In genomic region chr1:221105578-221105977, GRCh38 we compare ENCODE assay signal across 23 cellular contexts.
"Had no signal": no experiment of that assay in that cellular context is flagged by ENCODE, and none has a peak within 500 bp of the region (broad histone marks: within the 10 kb centered on the region; RNA-seq: fewer than 3 reads in every experiment).

No MANE protein-coding gene starts in this region.

- H3K27me3 Mint-ChIP-seq: activated CD4-positive, alpha-beta memory T cell treated with anti-CD3 and anti-CD28 coated beads, Interleukin-2, amount 10 ng/mL, durations not matched to agents 7 days and 5 days; activated naive CD4-positive, alpha-beta T cell treated with anti-CD3 and anti-CD28 coated beads, Interleukin-2, amount 10 ng/mL, durations not matched to agents 7 days and 5 days; activated T-helper 17 cell treated with anti-CD3 and anti-CD28 coated beads, Interleukin-2, amount 50 U/mL, for 72 hours; T-helper 17 cell had no signal

- H3K4me1 Mint-ChIP-seq: activated CD4-positive, alpha-beta memory T cell treated with anti-CD3 and anti-CD28 coated beads, Interleukin-2, amount 10 ng/mL, durations not matched to agents 7 days and 5 days; activated naive CD4-positive, alpha-beta T cell treated with anti-CD3 and anti-CD28 coated beads, Interleukin-2, amount 10 ng/mL, durations not matched to agents 7 days and 5 days; activated naive CD8-positive, alpha-beta T cell treated with anti-CD3 and anti-CD28 coated beads for 36 hours; activated T-helper 17 cell treated with anti-CD3 and anti-CD28 coated beads, Interleukin-2, amount 50 U/mL, for 72 hours; T-helper 17 cell had no signal

- H3K36me3 Mint-ChIP-seq: activated naive CD4-positive, alpha-beta T cell treated with anti-CD3 and anti-CD28 coated beads, Interleukin-2, amount 10 ng/mL, durations not matched to agents 7 days and 5 days; activated naive CD8-positive, alpha-beta T cell treated with anti-CD3 and anti-CD28 coated beads for 36 hours had no signal

- H3K27ac ChIP-seq: WERI-Rb-1 had no signal

- H3K36me3 ChIP-seq: WERI-Rb-1 had no signal

- H3K27ac Mint-ChIP-seq: activated CD4-positive, alpha-beta memory T cell treated with anti-CD3 and anti-CD28 coated beads, Interleukin-2, amount 10 ng/mL, durations not matched to agents 7 days and 5 days; activated CD4-positive, alpha-beta T cell treated with anti-CD3 and anti-CD28 coated beads for 36 hours; activated naive CD4-positive, alpha-beta T cell treated with anti-CD3 and anti-CD28 coated beads, Interleukin-2, amount 10 ng/mL, durations not matched to agents 7 days and 5 days; activated naive CD8-positive, alpha-beta T cell treated with anti-CD3 and anti-CD28 coated beads for 36 hours; activated T-helper 17 cell treated with anti-CD3 and anti-CD28 coated beads, Interleukin-2, amount 50 U/mL, for 72 hours; T-helper 17 cell had no signal

- H3K9me3 Mint-ChIP-seq: activated naive CD8-positive, alpha-beta T cell treated with anti-CD3 and anti-CD28 coated beads for 36 hours had no signal

- H3K4me3 Mint-ChIP-seq: activated CD4-positive, alpha-beta memory T cell treated with anti-CD3 and anti-CD28 coated beads, Interleukin-2, amount 10 ng/mL, durations not matched to agents 7 days and 5 days; activated CD4-positive, alpha-beta T cell treated with anti-CD3 and anti-CD28 coated beads for 36 hours; activated naive CD4-positive, alpha-beta T cell treated with anti-CD3 and anti-CD28 coated beads, Interleukin-2, amount 10 ng/mL, durations not matched to agents 7 days and 5 days; activated naive CD8-positive, alpha-beta T cell treated with anti-CD3 and anti-CD28 coated beads for 36 hours; activated T-helper 17 cell treated with anti-CD3 and anti-CD28 coated beads, Interleukin-2, amount 50 U/mL, for 72 hours; T-helper 17 cell had no signal

- DNase-seq: activated CD4-positive, alpha-beta memory T cell treated with anti-CD3 and anti-CD28 coated beads, Interleukin-2, amount 10 ng/mL, durations not matched to agents 7 days and 5 days; activated CD4-positive, alpha-beta T cell treated with anti-CD3 and anti-CD28 coated beads for 36 hours; activated CD4-positive, alpha-beta T cell treated with anti-CD3 and anti-CD28 coated beads, Interleukin-2, amount 50 U/mL, for 1 hour; activated gamma-delta T cell; activated naive CD4-positive, alpha-beta T cell treated with anti-CD3 and anti-CD28 coated beads, Interleukin-2, amount 10 ng/mL, durations not matched to agents 7 days and 5 days; activated naive CD8-positive, alpha-beta T cell treated with anti-CD3 and anti-CD28 coated beads for 36 hours; activated T-cell treated with anti-CD3 and anti-CD28 coated beads for 4 hours; activated T-cell treated with anti-CD3 and anti-CD28 coated beads, Interleukin-2, amount 50 U/mL, for 48 hours; cerebellar nuclear complex; Kasumi-1; KBM-7; NCI-H1105; NCI-H1436; NCI-H1694 treated with DMSO at 0.1 percent for 48 hours; NCI-H2029 treated with DMSO at 0.1 percent for 48 hours; NCI-H345; NCI-H510A; NCI-H526 treated with DMSO at 0.1 percent for 48 hours; NCI-H82; SIG-M5; T-helper 17 cell; WERI-Rb-1 had no signal
